ENCODE assay signal across 14 cellular contexts in the genomic region with DNA sequence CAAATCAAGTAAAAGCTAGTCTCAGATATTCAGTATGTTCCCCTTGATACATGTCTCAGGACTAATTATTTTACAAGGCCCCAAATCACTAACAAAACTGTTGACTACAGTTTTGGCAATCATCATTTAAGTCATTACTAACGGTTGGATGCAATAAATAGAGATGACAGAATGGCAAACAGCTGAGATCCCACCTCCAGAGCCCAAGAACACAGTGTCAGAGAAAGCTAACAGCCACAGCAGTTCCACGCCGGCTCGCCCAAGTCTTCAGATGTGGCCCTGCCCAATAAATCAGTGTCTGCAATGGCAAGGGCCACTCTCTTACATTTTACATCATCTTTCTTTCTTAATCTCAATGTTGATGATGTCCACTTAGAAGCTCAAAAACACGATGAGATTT.
DNase-seq lines count a peak whose midpoint lies in the region; TF ChIP-seq lines count a peak whose summit lies in the region.
"Had no signal": no experiment of that assay in that cellular context is flagged by ENCODE, and none has a peak within 500 bp of the region (broad histone marks: within the 10 kb centered on the region; RNA-seq: fewer than 3 reads in every experiment).

No MANE protein-coding gene starts in this region.

- H3K36me3 Mint-ChIP-seq in glutamatergic neuron (ENCODE audit: unreplicated experiment) (peaks cover 18% of the 10 kb centered on the region), neural crest cell (ENCODE audit: low read depth) (peaks cover 29% of the 10 kb centered on the region), type B pancreatic cell (peaks cover 34% of the 10 kb centered on the region)
- H3K36me3 Mint-ChIP-seq: CD4-positive, CD25-positive, alpha-beta regulatory T cell had no signal

- H3K9me3 Mint-ChIP-seq in glutamatergic neuron (ENCODE audit: unreplicated experiment) (peaks cover 12% of the 10 kb centered on the region), neural crest cell (no peaks in the 10 kb centered on the region), type B pancreatic cell (no peaks in the 10 kb centered on the region)

- H3K9me3 ChIP-seq in left ventricle myocardium inferior (replicated peaks) (no peaks in the 10 kb centered on the region), right atrium auricular region (no peaks in the 10 kb centered on the region)

- peaks cover 12% of the 10 kb centered on the region for H3K36me3 ChIP-seq in left ventricle myocardium inferior
- H3K36me3 ChIP-seq in right atrium auricular region: no peaks in the 10 kb centered on the region

- H3K4me1 Mint-ChIP-seq in glutamatergic neuron (ENCODE audit: low read depth, unreplicated experiment) (peaks cover 37% of the 10 kb centered on the region), neural crest cell (peaks cover 52% of the 10 kb centered on the region), type B pancreatic cell (ENCODE audit: unreplicated experiment) (peaks cover 39% of the 10 kb centered on the region)
- H3K4me1 Mint-ChIP-seq: CD4-positive, CD25-positive, alpha-beta regulatory T cell had no signal

- H3K4me3 Mint-ChIP-seq in glutamatergic neuron (ENCODE audit: unreplicated experiment) (no peak overlapping the region), neural crest cell (peak overlapping the region; percentile 44), type B pancreatic cell (no peak overlapping the region)
- H3K4me3 Mint-ChIP-seq: CD4-positive, CD25-positive, alpha-beta regulatory T cell had no signal

- TF ChIP-seq CTCF in left ventricle myocardium inferior (IDR thresholded peaks at IDR 0.05; ENCODE audit: borderline replicate concordance): no peak
- TF ChIP-seq CTCF in right atrium auricular region (IDR thresholded peaks at IDR 0.05): no peak
- no peak for TF ChIP-seq CTCF in glutamatergic neuron (IDR thresholded peaks at IDR 0.05; ENCODE audit: partially characterized antibody, unreplicated experiment)
- TF ChIP-seq CTCF in neural crest cell (conservative IDR thresholded peaks at IDR 0.05): no peak
- no peak for TF ChIP-seq CTCF in type B pancreatic cell (conservative IDR thresholded peaks at IDR 0.05)

- H3K27me3 ChIP-seq in left ventricle myocardium inferior (ENCODE audit: low read depth): no peaks in the 10 kb centered on the region
- no peaks in the 10 kb centered on the region for H3K27me3 ChIP-seq in right atrium auricular region
- H3K27me3 ChIP-seq: BLaER1 treated with 17β-estradiol and CSF1 and Interleukin-3, amounts not matched to agents 10 nM and 100 nM had no signal

- H3K27ac ChIP-seq in left ventricle myocardium inferior (replicated peaks): no peak overlapping the region
- H3K27ac ChIP-seq in right atrium auricular region: no peak overlapping the region
- H3K27ac ChIP-seq: BLaER1 treated with 17β-estradiol and CSF1 and Interleukin-3, amounts not matched to agents 10 nM and 100 nM; HL-60 had no signal

- H3K4me3 ChIP-seq in left ventricle myocardium inferior (no peak overlapping the region), right atrium auricular region (no peak overlapping the region)
- H3K4me3 ChIP-seq: BLaER1 treated with 17β-estradiol and CSF1 and Interleukin-3, amounts not matched to agents 10 nM and 100 nM had no signal

- peaks cover 2% of the 10 kb centered on the region for H3K27me3 Mint-ChIP-seq in glutamatergic neuron (ENCODE audit: unreplicated experiment)
- H3K27me3 Mint-ChIP-seq in neural crest cell (ENCODE audit: low read depth): no peaks in the 10 kb centered on the region
- no peaks in the 10 kb centered on the region for H3K27me3 Mint-ChIP-seq in type B pancreatic cell
- H3K27me3 Mint-ChIP-seq: CD4-positive, CD25-positive, alpha-beta regulatory T cell had no signal

- intact Hi-C loops in left ventricle myocardium inferior (cut with micrococcal nuclease): no loop called here

- H3K4me1 ChIP-seq in left ventricle myocardium inferior: peaks cover 38% of the 10 kb centered on the region
- peaks cover 0 to 28% of the 10 kb centered on the region in 2 donors for H3K4me1 ChIP-seq in right atrium auricular region

- DNase-seq in left ventricle myocardium inferior (peak; percentile 3), right atrium auricular region (ENCODE audit: low spot score) (no peak), glutamatergic neuron (no peak), neural crest cell (ENCODE audit: low read depth, low spot score) (no peak), type B pancreatic cell (ENCODE audit: extremely low spot score, unreplicated experiment) (no peak), SKM-1 treated with dmso at 0.1 percent for 144 hours (lab: John Stamatoyannopoulos, UW; ENCODE audit: unreplicated experiment) (no peak), OCI-M1 (lab: John Stamatoyannopoulos, UW) (no peak)
- DNase-seq: 8988T; AML-193; CD4-positive, CD25-positive, alpha-beta regulatory T cell; DMS53; GF-D8 had no signal

- H3K27ac Mint-ChIP-seq in glutamatergic neuron (ENCODE audit: unreplicated experiment) (peak overlapping the region; percentile 45), neural crest cell (ENCODE audit: unreplicated experiment) (peak overlapping the region; percentile 19), type B pancreatic cell (peak overlapping the region; percentile 17)
- H3K27ac Mint-ChIP-seq: CD4-positive, CD25-positive, alpha-beta regulatory T cell had no signal
